In the genomic region with DNA sequence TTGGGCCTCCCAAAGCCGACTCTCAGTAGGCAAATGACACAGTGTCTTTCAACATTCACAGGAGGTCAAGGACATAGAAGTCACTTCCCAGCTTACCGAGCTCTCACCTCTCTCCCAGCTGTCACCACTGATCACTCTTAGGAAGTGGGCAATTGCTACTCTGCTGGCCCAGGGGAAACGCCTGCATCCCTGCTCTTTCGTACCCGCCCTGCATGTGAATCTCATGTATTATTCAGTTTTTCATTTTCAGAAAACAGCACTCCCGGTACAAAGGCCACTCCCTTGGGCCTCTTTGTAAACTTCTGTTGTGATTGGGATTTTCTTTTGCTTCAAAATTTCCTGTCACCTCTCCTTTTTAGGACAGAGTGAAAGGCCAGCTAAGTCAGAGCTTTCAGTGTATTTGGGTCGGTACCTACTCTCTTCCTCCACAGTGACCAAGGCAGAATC, we compare ENCODE assay signal across 1 cellular context.
TF ChIP-seq lines count a peak whose summit lies in the region.

No MANE protein-coding gene starts in this region.

TF ChIP-seq in HepG2, 621 proteins besides CTCF, POLR2A, EP300 and RAD21 (continued from another document and continues in another):
- no peak for TF ChIP-seq NFAT5 (CRISPR knock-in tag; IDR thresholded peaks at IDR 0.05)
- TF ChIP-seq LCORL (IDR thresholded peaks at IDR 0.05), result no peak
- peak; percentile 61; the same call in 1 of the 2 replicates for TF ChIP-seq LCORL (CRISPR knock-in tag; IDR thresholded peaks at IDR 0.05)
- TF ChIP-seq ZFX (CRISPR knock-in tag; IDR thresholded peaks at IDR 0.05; ENCODE audit: low read depth), result peak; percentile 23; the same call in 1 of the 2 replicates
- no peak for TF ChIP-seq NKX3-1 (CRISPR knock-in tag; IDR thresholded peaks at IDR 0.05)
- no peak for TF ChIP-seq ZBTB8A (CRISPR knock-in tag; IDR thresholded peaks at IDR 0.05; ENCODE audit: borderline replicate concordance, low read depth)
- TF ChIP-seq, protein P1, sequence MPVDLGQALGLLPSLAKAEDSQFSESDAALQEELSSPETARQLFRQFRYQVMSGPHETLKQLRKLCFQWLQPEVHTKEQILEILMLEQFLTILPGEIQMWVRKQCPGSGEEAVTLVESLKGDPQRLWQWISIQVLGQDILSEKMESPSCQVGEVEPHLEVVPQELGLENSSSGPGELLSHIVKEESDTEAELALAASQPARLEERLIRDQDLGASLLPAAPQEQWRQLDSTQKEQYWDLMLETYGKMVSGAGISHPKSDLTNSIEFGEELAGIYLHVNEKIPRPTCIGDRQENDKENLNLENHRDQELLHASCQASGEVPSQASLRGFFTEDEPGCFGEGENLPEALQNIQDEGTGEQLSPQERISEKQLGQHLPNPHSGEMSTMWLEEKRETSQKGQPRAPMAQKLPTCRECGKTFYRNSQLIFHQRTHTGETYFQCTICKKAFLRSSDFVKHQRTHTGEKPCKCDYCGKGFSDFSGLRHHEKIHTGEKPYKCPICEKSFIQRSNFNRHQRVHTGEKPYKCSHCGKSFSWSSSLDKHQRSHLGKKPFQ (CRISPR knock-in tag; IDR thresholded peaks at IDR 0.05; ENCODE audit: insufficient replicate concordance), result no peak
- TF ChIP-seq ZBTB43 (CRISPR knock-in tag; conservative IDR thresholded peaks at IDR 0.05), result 0 out of 2 replicates have a peak, but pooled peaks have one; percentile 46
- TF ChIP-seq, protein P2, sequence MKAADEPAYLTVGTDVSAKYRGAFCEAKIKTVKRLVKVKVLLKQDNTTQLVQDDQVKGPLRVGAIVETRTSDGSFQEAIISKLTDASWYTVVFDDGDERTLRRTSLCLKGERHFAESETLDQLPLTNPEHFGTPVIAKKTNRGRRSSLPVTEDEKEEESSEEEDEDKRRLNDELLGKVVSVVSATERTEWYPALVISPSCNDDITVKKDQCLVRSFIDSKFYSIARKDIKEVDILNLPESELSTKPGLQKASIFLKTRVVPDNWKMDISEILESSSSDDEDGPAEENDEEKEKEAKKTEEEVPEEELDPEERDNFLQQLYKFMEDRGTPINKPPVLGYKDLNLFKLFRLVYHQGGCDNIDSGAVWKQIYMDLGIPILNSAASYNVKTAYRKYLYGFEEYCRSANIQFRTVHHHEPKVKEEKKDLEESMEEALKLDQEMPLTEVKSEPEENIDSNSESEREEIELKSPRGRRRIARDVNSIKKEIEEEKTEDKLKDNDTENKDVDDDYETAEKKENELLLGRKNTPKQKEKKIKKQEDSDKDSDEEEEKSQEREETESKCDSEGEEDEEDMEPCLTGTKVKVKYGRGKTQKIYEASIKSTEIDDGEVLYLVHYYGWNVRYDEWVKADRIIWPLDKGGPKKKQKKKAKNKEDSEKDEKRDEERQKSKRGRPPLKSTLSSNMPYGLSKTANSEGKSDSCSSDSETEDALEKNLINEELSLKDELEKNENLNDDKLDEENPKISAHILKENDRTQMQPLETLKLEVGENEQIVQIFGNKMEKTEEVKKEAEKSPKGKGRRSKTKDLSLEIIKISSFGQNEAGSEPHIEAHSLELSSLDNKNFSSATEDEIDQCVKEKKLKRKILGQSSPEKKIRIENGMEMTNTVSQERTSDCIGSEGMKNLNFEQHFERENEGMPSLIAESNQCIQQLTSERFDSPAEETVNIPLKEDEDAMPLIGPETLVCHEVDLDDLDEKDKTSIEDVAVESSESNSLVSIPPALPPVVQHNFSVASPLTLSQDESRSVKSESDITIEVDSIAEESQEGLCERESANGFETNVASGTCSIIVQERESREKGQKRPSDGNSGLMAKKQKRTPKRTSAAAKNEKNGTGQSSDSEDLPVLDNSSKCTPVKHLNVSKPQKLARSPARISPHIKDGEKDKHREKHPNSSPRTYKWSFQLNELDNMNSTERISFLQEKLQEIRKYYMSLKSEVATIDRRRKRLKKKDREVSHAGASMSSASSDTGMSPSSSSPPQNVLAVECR (CRISPR knock-in tag; IDR thresholded peaks at IDR 0.05; ENCODE audit: borderline replicate concordance), result peak; percentile 34; the same call in 1 of the 2 replicates
- no peak for TF ChIP-seq PRPF4 (IDR thresholded peaks at IDR 0.05; ENCODE audit: low read depth, low read length, poor library complexity, severe bottlenecking)
- no peak for TF ChIP-seq KMT2B (CRISPR knock-in tag; IDR thresholded peaks at IDR 0.05)
- TF ChIP-seq CBX1 (IDR thresholded peaks at IDR 0.05; ENCODE audit: low read depth), result no peak
- no peak for TF ChIP-seq ZNF432 (CRISPR knock-in tag; IDR thresholded peaks at IDR 0.05; ENCODE audit: borderline replicate concordance)
- no peak for TF ChIP-seq ZNF777 (CRISPR knock-in tag; IDR thresholded peaks at IDR 0.05)
- TF ChIP-seq CEBPG (CRISPR knock-in tag; IDR thresholded peaks at IDR 0.05), result peak; percentile 50
- TF ChIP-seq MBD4 (IDR thresholded peaks at IDR 0.05; ENCODE audit: borderline replicate concordance, low read length), result no peak
- 0 out of 2 replicates have a peak, but pooled peaks have one; percentile 19 for TF ChIP-seq HMG20B (CRISPR knock-in tag; conservative IDR thresholded peaks at IDR 0.05)
- TF ChIP-seq POLR2AphosphoS2 (IDR thresholded peaks at IDR 0.05; ENCODE audit: low read depth, low read length), result no peak
- no peak for TF ChIP-seq ZSCAN22 (CRISPR knock-in tag; IDR thresholded peaks at IDR 0.05)
- TF ChIP-seq ZSCAN25 (CRISPR knock-in tag; IDR thresholded peaks at IDR 0.05), result no peak; the same call in 1 of the 2 replicates
- no peak for TF ChIP-seq ZSCAN20 (CRISPR knock-in tag; IDR thresholded peaks at IDR 0.05; ENCODE audit: borderline replicate concordance)
- TF ChIP-seq HOXA3 (CRISPR knock-in tag; IDR thresholded peaks at IDR 0.05), result peak; percentile 18; the same call in 1 of the 2 replicates
- no peak for TF ChIP-seq REL (CRISPR knock-in tag; conservative IDR thresholded peaks at IDR 0.05)
- TF ChIP-seq, protein P3, sequence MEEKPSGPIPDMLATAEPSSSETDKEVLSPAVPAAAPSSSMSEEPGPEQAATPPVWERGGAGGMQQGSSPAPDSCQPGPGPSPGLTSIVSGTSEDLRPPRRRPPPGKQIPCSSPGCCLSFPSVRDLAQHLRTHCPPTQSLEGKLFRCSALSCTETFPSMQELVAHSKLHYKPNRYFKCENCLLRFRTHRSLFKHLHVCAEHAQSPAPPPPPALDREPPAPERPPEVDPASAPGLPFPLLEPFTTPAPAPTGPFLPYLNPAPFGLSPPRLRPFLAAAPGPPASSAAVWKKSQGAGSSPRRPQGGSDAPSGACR (CRISPR knock-in tag; IDR thresholded peaks at IDR 0.05), result 0 out of 2 replicates have a peak, but pooled peaks have one; percentile 35
- no peak for TF ChIP-seq DDIT3 (CRISPR knock-in tag; IDR thresholded peaks at IDR 0.05)
- TF ChIP-seq MIXL1 (CRISPR knock-in tag; IDR thresholded peaks at IDR 0.05), result 0 out of 2 replicates have a peak, but pooled peaks have one; percentile 17
- no peak for TF ChIP-seq MTA3 (CRISPR knock-in tag; IDR thresholded peaks at IDR 0.05)
- TF ChIP-seq HNRNPH1 (optimal IDR thresholded peaks at IDR 0.05; ENCODE audit: low read depth, low read length), result no peak
- no peak for TF ChIP-seq ZBTB7A (CRISPR knock-in tag; IDR thresholded peaks at IDR 0.05)
- no peak for TF ChIP-seq MLLT10 (CRISPR knock-in tag; IDR thresholded peaks at IDR 0.05)
- TF ChIP-seq, protein P4, sequence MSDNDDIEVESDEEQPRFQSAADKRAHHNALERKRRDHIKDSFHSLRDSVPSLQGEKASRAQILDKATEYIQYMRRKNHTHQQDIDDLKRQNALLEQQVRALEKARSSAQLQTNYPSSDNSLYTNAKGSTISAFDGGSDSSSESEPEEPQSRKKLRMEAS (IDR thresholded peaks at IDR 0.05), result no peak
- TF ChIP-seq SMYD3 (CRISPR knock-in tag; IDR thresholded peaks at IDR 0.05), result no peak
- TF ChIP-seq MTF2 (CRISPR knock-in tag; IDR thresholded peaks at IDR 0.05; ENCODE audit: borderline replicate concordance), result no peak
- TF ChIP-seq, protein P5, sequence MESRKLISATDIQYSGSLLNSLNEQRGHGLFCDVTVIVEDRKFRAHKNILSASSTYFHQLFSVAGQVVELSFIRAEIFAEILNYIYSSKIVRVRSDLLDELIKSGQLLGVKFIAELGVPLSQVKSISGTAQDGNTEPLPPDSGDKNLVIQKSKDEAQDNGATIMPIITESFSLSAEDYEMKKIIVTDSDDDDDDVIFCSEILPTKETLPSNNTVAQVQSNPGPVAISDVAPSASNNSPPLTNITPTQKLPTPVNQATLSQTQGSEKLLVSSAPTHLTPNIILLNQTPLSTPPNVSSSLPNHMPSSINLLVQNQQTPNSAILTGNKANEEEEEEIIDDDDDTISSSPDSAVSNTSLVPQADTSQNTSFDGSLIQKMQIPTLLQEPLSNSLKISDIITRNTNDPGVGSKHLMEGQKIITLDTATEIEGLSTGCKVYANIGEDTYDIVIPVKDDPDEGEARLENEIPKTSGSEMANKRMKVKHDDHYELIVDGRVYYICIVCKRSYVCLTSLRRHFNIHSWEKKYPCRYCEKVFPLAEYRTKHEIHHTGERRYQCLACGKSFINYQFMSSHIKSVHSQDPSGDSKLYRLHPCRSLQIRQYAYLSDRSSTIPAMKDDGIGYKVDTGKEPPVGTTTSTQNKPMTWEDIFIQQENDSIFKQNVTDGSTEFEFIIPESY (CRISPR knock-in tag; IDR thresholded peaks at IDR 0.05), result no peak
- TF ChIP-seq SCMH1 (CRISPR knock-in tag; IDR thresholded peaks at IDR 0.05; ENCODE audit: borderline replicate concordance), result no peak
- TF ChIP-seq TCF7L2 (IDR thresholded peaks at IDR 0.05; ENCODE audit: low read depth, low read length), result no peak
- no peak for TF ChIP-seq BCL3 (CRISPR knock-in tag; IDR thresholded peaks at IDR 0.05)
- TF ChIP-seq, protein P6, sequence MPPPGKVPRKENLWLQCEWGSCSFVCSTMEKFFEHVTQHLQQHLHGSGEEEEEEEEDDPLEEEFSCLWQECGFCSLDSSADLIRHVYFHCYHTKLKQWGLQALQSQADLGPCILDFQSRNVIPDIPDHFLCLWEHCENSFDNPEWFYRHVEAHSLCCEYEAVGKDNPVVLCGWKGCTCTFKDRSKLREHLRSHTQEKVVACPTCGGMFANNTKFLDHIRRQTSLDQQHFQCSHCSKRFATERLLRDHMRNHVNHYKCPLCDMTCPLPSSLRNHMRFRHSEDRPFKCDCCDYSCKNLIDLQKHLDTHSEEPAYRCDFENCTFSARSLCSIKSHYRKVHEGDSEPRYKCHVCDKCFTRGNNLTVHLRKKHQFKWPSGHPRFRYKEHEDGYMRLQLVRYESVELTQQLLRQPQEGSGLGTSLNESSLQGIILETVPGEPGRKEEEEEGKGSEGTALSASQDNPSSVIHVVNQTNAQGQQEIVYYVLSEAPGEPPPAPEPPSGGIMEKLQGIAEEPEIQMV (CRISPR knock-in tag; IDR thresholded peaks at IDR 0.05; ENCODE audit: low read depth), result no peak
- TF ChIP-seq ZBTB20 (CRISPR knock-in tag; IDR thresholded peaks at IDR 0.05; ENCODE audit: borderline replicate concordance, low read depth), result no peak
- TF ChIP-seq ZNF589 (CRISPR knock-in tag; conservative IDR thresholded peaks at IDR 0.05), result no peak
- no peak for TF ChIP-seq TCF7 (IDR thresholded peaks at IDR 0.05; ENCODE audit: low read depth)
- no peak for TF ChIP-seq MAZ (IDR thresholded peaks at IDR 0.05; ENCODE audit: borderline replicate concordance, low read depth, low read length)
- TF ChIP-seq MAZ (CRISPR knock-in tag; IDR thresholded peaks at IDR 0.05; ENCODE audit: low read depth), result no peak
- TF ChIP-seq SOX6 (IDR thresholded peaks at IDR 0.05), result no peak
- TF ChIP-seq SOX6 (CRISPR knock-in tag; IDR thresholded peaks at IDR 0.05), result peak; percentile 55
- TF ChIP-seq ZNF562 (CRISPR knock-in tag; IDR thresholded peaks at IDR 0.05; ENCODE audit: borderline replicate concordance), result no peak
